27 cellular contexts compared by ENCODE assay signal in genomic region chr11:115217726-115218311, GRCh38.
DNase-seq lines count a peak whose midpoint lies in the region; ATAC-seq, FAIRE-seq and TF ChIP-seq lines count a peak whose summit lies in the region.
"Had no signal": no experiment of that assay in that cellular context is flagged by ENCODE, and none has a peak within 500 bp of the region (broad histone marks: within the 10 kb centered on the region; RNA-seq: fewer than 3 reads in every experiment).

No MANE protein-coding gene starts in this region.

- no peak overlapping the region for H3K9ac ChIP-seq in colonic mucosa (ENCODE audit: low read depth in 2 of 2, low read length in 2 of 2)

- H3K36me3 ChIP-seq in colonic mucosa = no peaks in the 10 kb centered on the region
- H3K36me3 ChIP-seq: esophagus squamous epithelium, tibial artery had no signal

- no peaks in the 10 kb centered on the region for H3K4me1 ChIP-seq in colonic mucosa
- H3K4me1 ChIP-seq: body of pancreas, esophagus squamous epithelium, tibial artery had no signal

- intact Hi-C loops in colonic mucosa (cut with DNase I) = no loop called here

- H3K27ac Mint-ChIP-seq in T-helper 2 cell treated with Interferon-gamma antibody and Interleukin-4, amounts not matched to agents 5 μg/mL and 100 μg/mL, for 36 hours = peak overlapping the region; percentile 1
- peak overlapping the region in 2 of 3 experiments; percentile 5 to 34 for H3K27ac Mint-ChIP-seq in nephron
- H3K27ac Mint-ChIP-seq: activated CD4-positive, alpha-beta T cell treated with anti-CD3 and anti-CD28 coated beads, Interleukin-2, amount 10 ng/mL, durations not matched to agents 24 days and 14 days; activated naive CD8-positive, alpha-beta T cell treated with anti-CD3 and anti-CD28 coated beads, Interleukin-2, amount 10 ng/mL, durations not matched to agents 7 days and 5 days had no signal

- peaks cover 9% of the 10 kb centered on the region for H3K27me3 Mint-ChIP-seq in T-helper 2 cell treated with Interferon-gamma antibody and Interleukin-4, amounts not matched to agents 5 μg/mL and 100 μg/mL, for 36 hours (ENCODE audit: low read depth)
- peaks cover 4% of the 10 kb centered on the region for H3K27me3 Mint-ChIP-seq in nephron (ENCODE audit: low read depth)
- H3K27me3 Mint-ChIP-seq: activated naive CD8-positive, alpha-beta T cell treated with anti-CD3 and anti-CD28 coated beads, Interleukin-2, amount 10 ng/mL, durations not matched to agents 7 days and 5 days had no signal

- no peak overlapping the region for H3K27ac ChIP-seq in colonic mucosa
- H3K27ac ChIP-seq: 22Rv1, body of pancreas, gastroesophageal sphincter, tibial artery had no signal

- H3K4me3 Mint-ChIP-seq in T-helper 2 cell treated with Interferon-gamma antibody and Interleukin-4, amounts not matched to agents 5 μg/mL and 100 μg/mL, for 36 hours = peak overlapping the region; percentile 21
- no peak overlapping the region for H3K4me3 Mint-ChIP-seq in nephron
- H3K4me3 Mint-ChIP-seq: activated CD4-positive, alpha-beta T cell treated with anti-CD3 and anti-CD28 coated beads, Interleukin-2, amount 10 ng/mL, durations not matched to agents 24 days and 14 days; activated naive CD8-positive, alpha-beta T cell treated with anti-CD3 and anti-CD28 coated beads, Interleukin-2, amount 10 ng/mL, durations not matched to agents 7 days and 5 days had no signal

- TF ChIP-seq CTCF in D721Med (IDR thresholded peaks at IDR 0.05; ENCODE audit: insufficient read depth, missing control alignments) (no peak), nephron (IDR thresholded peaks at IDR 0.05; ENCODE audit: unreplicated experiment in 3 of 3) (no peak), colonic mucosa (IDR thresholded peaks at IDR 0.05) (no peak)

- no peak for ATAC-seq in HG02588 (IDR thresholded peaks at IDR 0.05; ENCODE audit: unreplicated experiment)
- ATAC-seq: body of pancreas; gastroesophageal sphincter; stimulated activated naive CD8-positive, alpha-beta T cell treated with anti-CD3 and anti-CD28 coated beads, Interleukin-15, Interleukin-2, amounts not matched to agents 100 U/mL and 50 U/mL, for 24 hours had no signal

- H3K9me3 Mint-ChIP-seq in T-helper 2 cell treated with Interferon-gamma antibody and Interleukin-4, amounts not matched to agents 5 μg/mL and 100 μg/mL, for 36 hours = peaks cover 12% of the 10 kb centered on the region
- H3K9me3 Mint-ChIP-seq in nephron = no peaks in the 10 kb centered on the region

- H3K4me1 Mint-ChIP-seq in T-helper 2 cell treated with Interferon-gamma antibody and Interleukin-4, amounts not matched to agents 5 μg/mL and 100 μg/mL, for 36 hours (ENCODE audit: low read depth) = peaks cover 50% of the 10 kb centered on the region
- H3K4me1 Mint-ChIP-seq in nephron = peaks cover 40% of the 10 kb centered on the region

- peak; percentile 21 for FAIRE-seq in D721Med (lab: Jason Lieb, UNC)
- FAIRE-seq: H54, kidney had no signal

- H3K27me3 ChIP-seq in colonic mucosa = no peaks in the 10 kb centered on the region
- H3K27me3 ChIP-seq: body of pancreas, esophagus squamous epithelium, gastroesophageal sphincter, tibial artery had no signal

- no peak overlapping the region for H3K4me3 ChIP-seq in colonic mucosa
- H3K4me3 ChIP-seq: body of pancreas, esophagus squamous epithelium, gastroesophageal sphincter, lung, tibial artery had no signal

- DNase-seq in DMS53 (lab: John Stamatoyannopoulos, UW) = peak; percentile 57
- no peak for DNase-seq in DMS53 treated with DMSO at 0.1 percent for 48 hours (lab: John Stamatoyannopoulos, UW; ENCODE audit: unreplicated experiment)
- DNase-seq in D721Med (ENCODE audit: insufficient read length, low spot score) = no peak
- no peak for DNase-seq in T-helper 2 cell treated with Interferon-gamma antibody and Interleukin-4, amounts not matched to agents 5 μg/mL and 100 μg/mL, for 36 hours (ENCODE audit: low spot score)
- DNase-seq in SIG-M5 (lab: John Stamatoyannopoulos, UW) = no peak
- DNase-seq in colonic mucosa = no peak
- DNase-seq: activated CD4-positive, alpha-beta T cell treated with anti-CD3 and anti-CD28 coated beads, Interleukin-2, amount 10 ng/mL, durations not matched to agents 24 days and 14 days; activated naive CD8-positive, alpha-beta T cell treated with anti-CD3 and anti-CD28 coated beads, Interleukin-2, amount 10 ng/mL, durations not matched to agents 7 days and 5 days; AML-193; body of pancreas; Calu3; esophagus squamous epithelium; kidney; MM.1S; NCI-H1436 treated with DMSO at 0.1 percent for 48 hours; NCI-H69; nucleus accumbens; SHP77; stimulated activated CD4-positive, alpha-beta T cell treated with anti-CD3 and anti-CD28 coated beads, Interleukin-2, amount 100 ng/mL, for 48 hours; stimulated activated naive CD8-positive, alpha-beta T cell treated with anti-CD3 and anti-CD28 coated beads, Interleukin-15, Interleukin-2, amounts not matched to agents 100 U/mL and 50 U/mL, for 24 hours; tibial artery had no signal

- H3K36me3 Mint-ChIP-seq in T-helper 2 cell treated with Interferon-gamma antibody and Interleukin-4, amounts not matched to agents 5 μg/mL and 100 μg/mL, for 36 hours (ENCODE audit: low read depth) = peaks cover 6% of the 10 kb centered on the region
- H3K36me3 Mint-ChIP-seq in nephron (ENCODE audit: low read depth) = peaks cover 52% of the 10 kb centered on the region
- H3K36me3 Mint-ChIP-seq: activated naive CD8-positive, alpha-beta T cell treated with anti-CD3 and anti-CD28 coated beads, Interleukin-2, amount 10 ng/mL, durations not matched to agents 7 days and 5 days had no signal

- H3K9me3 ChIP-seq in colonic mucosa = no peaks in the 10 kb centered on the region
- H3K9me3 ChIP-seq: body of pancreas, esophagus squamous epithelium, gastroesophageal sphincter, tibial artery had no signal
